8 cellular contexts compared by ENCODE assay signal in genomic region chr5:53479045-53479655, GRCh38. TPM values are rescaled to one million over a fixed set of nuclear protein-coding genes. Genes with fewer than 3 reads are reported as not detected.
A peak's percentile ranks its signal among the peaks of the same experiment; 100 is the strongest.
DNase-seq lines count a peak whose midpoint lies in the region; ATAC-seq, FAIRE-seq and TF ChIP-seq lines count a peak whose summit lies in the region.

No MANE protein-coding gene starts in this region.

- H3K27ac ChIP-seq in right atrium auricular region (peak overlapping the region; percentile 63 to 75), astrocyte (ENCODE audit: low read depth, low read length) (peak overlapping the region; percentile 18), lower lobe of right lung (peak overlapping the region; percentile 66)

- TF ChIP-seq POLR2A in GM12892 (IDR thresholded peaks at IDR 0.05; ENCODE audit: low read depth, low read length), result no peak

- peaks cover 6% of the 10 kb centered on the region for H3K36me3 Mint-ChIP-seq in astrocyte (ENCODE audit: low read depth, unreplicated experiment)

- H3K36me3 ChIP-seq in right atrium auricular region (no peaks in the 10 kb centered on the region), astrocyte (ENCODE audit: insufficient read depth, low read length) (no peaks in the 10 kb centered on the region), lower lobe of right lung (no peaks in the 10 kb centered on the region)

- H3K9me3 Mint-ChIP-seq in astrocyte (ENCODE audit: unreplicated experiment), result no peaks in the 10 kb centered on the region

- H3K4me1 ChIP-seq in right atrium auricular region (peaks cover 0 to 21% of the 10 kb centered on the region in 2 donors), astrocyte (ENCODE audit: insufficient read depth, low read length) (peaks cover 9% of the 10 kb centered on the region), lower lobe of right lung (peaks cover 18% of the 10 kb centered on the region)

- TF ChIP-seq CTCF in right atrium auricular region (IDR thresholded peaks at IDR 0.05) (no peak), astrocyte (IDR thresholded peaks at IDR 0.05; ENCODE audit: insufficient read depth, low read depth, low read length) (no peak), lower lobe of right lung (IDR thresholded peaks at IDR 0.05) (no peak)

- H3K9me3 ChIP-seq in right atrium auricular region (no peaks in the 10 kb centered on the region), astrocyte (ENCODE audit: insufficient read depth, low read depth, low read length) (no peaks in the 10 kb centered on the region), lower lobe of right lung (no peaks in the 10 kb centered on the region)

- peaks cover 3% of the 10 kb centered on the region for H3K79me2 ChIP-seq in astrocyte (ENCODE audit: insufficient read depth, low read length)

- H3K4me3 Mint-ChIP-seq in astrocyte (ENCODE audit: unreplicated experiment), result peak overlapping the region; percentile 98

- H3K9ac ChIP-seq in astrocyte (ENCODE audit: low read length), result peak overlapping the region; percentile 81

- H3K4me3 ChIP-seq in right atrium auricular region (peak overlapping the region; percentile 48 to 66), astrocyte (ENCODE audit: insufficient read depth, low read depth, low read length) (peak overlapping the region; percentile 83), lower lobe of right lung (peak overlapping the region; percentile 78)

- H3K27me3 ChIP-seq in right atrium auricular region, result no peaks in the 10 kb centered on the region
- no peaks in the 10 kb centered on the region for H3K27me3 ChIP-seq in astrocyte (ENCODE audit: insufficient read depth, low read length)
- H3K27me3 ChIP-seq in lower lobe of right lung (ENCODE audit: low read depth), result no peaks in the 10 kb centered on the region

- ATAC-seq in lower lobe of right lung, result no peak
- ATAC-seq in HG03196 (IDR thresholded peaks at IDR 0.05; ENCODE audit: unreplicated experiment), result no peak

- H2AFZ ChIP-seq in astrocyte (ENCODE audit: low read depth, low read length), result peak overlapping the region; percentile 76

- no peaks in the 10 kb centered on the region for H3K27me3 Mint-ChIP-seq in astrocyte (ENCODE audit: low read depth, unreplicated experiment)

- H3K4me1 Mint-ChIP-seq in astrocyte (ENCODE audit: low read depth, unreplicated experiment), result peaks cover 2% of the 10 kb centered on the region

- DNase-seq in right atrium auricular region (ENCODE audit: low spot score) (no peak), cardiac septum (ENCODE audit: low spot score) (no peak), astrocyte (ENCODE audit: low read depth) (peak; percentile 17), lower lobe of right lung (no peak), DMS153 (lab: John Stamatoyannopoulos, UW) (no peak), GM12892 (ENCODE audit: insufficient read length) (no peak)
- no peak for DNase-seq in stimulated activated CD4-positive, alpha-beta T cell treated with anti-CD3 and anti-CD28 coated beads, Interleukin-2, amount 100 ng/mL, for 24 hours

- peak overlapping the region; percentile 94 for H3K4me2 ChIP-seq in astrocyte (ENCODE audit: low read length)

- FAIRE-seq in astrocyte (lab: Jason Lieb, UNC), result no peak
- FAIRE-seq in GM12892 (lab: Jason Lieb, UNC), result no peak

- H3K27ac Mint-ChIP-seq in astrocyte (ENCODE audit: unreplicated experiment), result peak overlapping the region; percentile 72

- intact Hi-C loops in cardiac septum (cut with DNase I), result loop anchor here (2.0 to 5.0 kb wide), 2 partner anchors 740 to 753 kb away; no protein-coding TSS in a partner anchor
- intact Hi-C loops in lower lobe of right lung (cut with DNase I), result no loop called here

- H4K20me1 ChIP-seq in astrocyte (ENCODE audit: insufficient read depth, low read length), result no peaks in the 10 kb centered on the region

RNA-seq across cellular contexts. Expression of gene FST, which starts 1.3 kb away (rescaled TPM):
- total RNA-seq in right atrium auricular region, result 1 to 10 TPM in 1 of 2 donors, under 1 TPM in 1; 0.70 to 1.5 TPM
- 1.9 TPM for total RNA-seq in cardiac septum
- total RNA-seq in astrocyte, result 39.1 and 57.1 TPM in 2 replicates
- 2.1 TPM for total RNA-seq in lower lobe of right lung
- polyA plus RNA-seq in GM12892 (2012; ENCODE audit: missing spikeins), result not detected

Comparison
In these comparisons a context has a peak if more than half of its experiments do, and no peak if none do; other contexts are left out.
1. H3K27ac ChIP-seq: peak in every context shown above with its lines; median percentile 69 in right atrium auricular region; 66 in lower lobe of right lung; 18 in astrocyte.
2. RNA of gene FST, which starts 1.3 kb away (total RNA-seq): 39.1 to 57.1 TPM in astrocyte; 2.1 TPM in lower lobe of right lung (single experiment), 1.9 TPM in cardiac septum (single experiment) and 0.70 to 1.5 TPM in right atrium auricular region; every median in the first group is over 10 times any median in the second.
3. Peak in every context shown above with its lines, with median percentiles within 50 percentile points of each other: H3K4me3 ChIP-seq.